9 cellular contexts compared by ENCODE assay signal in the genomic region with DNA sequence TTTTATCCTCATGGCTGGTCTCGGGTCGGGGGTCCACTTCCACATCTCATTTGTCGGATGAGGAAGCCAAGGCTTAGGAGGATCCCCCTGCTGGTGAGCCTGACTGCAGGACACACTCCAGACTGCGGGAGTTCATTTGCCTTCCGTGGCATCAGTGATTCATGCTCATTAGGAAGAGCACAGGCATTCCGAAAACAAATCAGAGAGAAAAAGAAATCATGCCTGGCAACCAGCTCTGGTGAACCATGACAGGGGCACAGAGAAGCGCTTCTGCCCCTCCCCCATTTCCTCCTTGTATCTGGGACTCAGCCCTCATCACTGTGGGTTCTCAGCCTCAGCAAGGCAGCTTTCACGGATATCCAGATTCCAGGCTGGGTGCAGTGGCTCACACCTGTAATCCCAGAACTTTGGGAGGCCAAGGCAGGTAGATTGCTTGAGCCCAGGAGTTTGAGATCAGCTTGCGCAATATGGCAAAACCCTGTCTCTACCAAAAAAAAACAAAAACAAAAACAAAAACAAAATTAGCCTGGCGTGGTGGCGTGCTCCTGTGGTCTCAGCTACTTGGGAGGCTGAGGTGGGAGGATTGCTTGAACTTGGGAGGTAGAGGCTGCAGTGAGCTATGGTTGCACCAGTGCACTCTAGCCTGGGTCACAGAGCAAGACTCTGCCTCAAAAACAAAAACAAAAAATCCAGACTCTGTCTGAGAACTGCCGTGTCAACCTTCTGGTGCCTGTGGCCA. TPM values are rescaled to one million over a fixed set of nuclear protein-coding genes. Genes with fewer than 3 reads are reported as not detected.
DNase-seq lines count a peak whose midpoint lies in the region; ATAC-seq lines count a peak whose summit lies in the region.
"Had no signal": no experiment of that assay in that cellular context is flagged by ENCODE, and none has a peak within 500 bp of the region (broad histone marks: within the 10 kb centered on the region; RNA-seq: fewer than 3 reads in every experiment).

No MANE protein-coding gene starts in this region.

- no peaks in the 10 kb centered on the region for H3K9me3 ChIP-seq in SJSA1 (replicated peaks)

- ATAC-seq in GM21723 (IDR thresholded peaks at IDR 0.05; ENCODE audit: unreplicated experiment), result peak; percentile 36

- H3K27ac ChIP-seq in SJSA1, result peak overlapping the region; percentile 97
- H3K27ac ChIP-seq: KMS-11 had no signal

- H3K4me3 ChIP-seq in SJSA1, result no peak overlapping the region

- no peaks in the 10 kb centered on the region for H3K27me3 ChIP-seq in SJSA1 (replicated peaks)

- H3K36me3 ChIP-seq in SJSA1, result no peaks in the 10 kb centered on the region; the same call in 1 of the 2 replicates

- DNase-seq in CD1c-positive myeloid dendritic cell (ENCODE audit: extremely low spot score) (peak; percentile 76), SJSA1 (ENCODE audit: low read depth in 1 of 2, low spot score in 2 of 2) (peak; percentile 85 to 87), amniotic epithelial cell (ENCODE audit: low read depth) (peak; percentile 94), iris pigment epithelial cell (ENCODE audit: low read depth) (peak; percentile 94), HUDEP-2 (lab: John Stamatoyannopoulos, UW; ENCODE audit: unreplicated experiment in 76 of 76) (no peak), SKM-1 (lab: John Stamatoyannopoulos, UW; ENCODE audit: unreplicated experiment) (no peak)
- DNase-seq in stimulated activated CD4-positive, alpha-beta T cell treated with anti-CD3 and anti-CD28 coated beads, Interleukin-2, amount 100 ng/mL, for 4 hours (ENCODE audit: low read depth), result peak; percentile 52

- peaks cover 33% of the 10 kb centered on the region for H3K4me1 ChIP-seq in SJSA1 (replicated peaks)

RNA-seq across cellular contexts. Expression of gene IRAK2, which starts 28.4 kb away (rescaled TPM):
- total RNA-seq in SJSA1 (2014; rRNA removed; shearing (Covaris generic)), result 2.8 and 4.7 TPM in 2 replicates

RNA-seq across cellular contexts. Expression of gene VHL, which starts 51.5 kb away (rescaled TPM):
- 23.5 and 33.0 TPM in 2 replicates for total RNA-seq in SJSA1 (2014; rRNA removed; shearing (Covaris generic))

RNA-seq across cellular contexts. Expression of gene TATDN2, which starts 55.1 kb away (rescaled TPM):
- 6.7 and 7.8 TPM in 2 replicates for total RNA-seq in SJSA1 (2014; rRNA removed; shearing (Covaris generic))

Comparison
In these comparisons a context has a peak if more than half of its experiments do, and no peak if none do; other contexts are left out.
1. DNase-seq: peak in CD1c-positive myeloid dendritic cell (single experiment), SJSA1 (2 of 2), amniotic epithelial cell (single experiment), iris pigment epithelial cell (single experiment) and stimulated activated CD4-positive, alpha-beta T cell treated with anti-CD3 and anti-CD28 coated beads, Interleukin-2, amount 100 ng/mL, for 4 hours (single experiment); none in HUDEP-2 (0 of 76) and SKM-1 (single experiment).